ENCODE assay signal across 9 cellular contexts in the genomic region with DNA sequence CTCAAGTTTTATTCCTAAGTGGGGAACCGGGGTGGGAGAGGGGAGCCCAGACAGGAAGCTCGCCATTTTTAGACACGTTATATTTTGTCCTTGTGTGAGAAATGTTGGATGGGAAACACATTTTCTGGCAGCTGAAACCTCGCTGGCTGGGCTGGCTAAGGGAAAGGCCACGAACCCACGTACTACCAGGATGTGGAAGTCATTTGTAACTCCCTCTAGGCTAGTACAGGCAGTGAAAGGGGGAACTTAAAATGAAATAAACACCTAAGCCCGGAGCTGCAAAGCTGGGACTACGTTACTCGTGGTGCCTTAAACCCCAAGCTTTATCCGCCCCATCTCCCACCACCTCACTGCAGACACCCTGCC. TPM values are rescaled to one million over a fixed set of nuclear protein-coding genes. Genes with fewer than 3 reads are reported as not detected.
DNase-seq lines count a peak whose midpoint lies in the region; ATAC-seq and TF ChIP-seq lines count a peak whose summit lies in the region.
"Had no signal": no experiment of that assay in that cellular context is flagged by ENCODE, and none has a peak within 500 bp of the region (broad histone marks: within the 10 kb centered on the region; RNA-seq: fewer than 3 reads in every experiment).

No MANE protein-coding gene starts in this region.

- DNase-seq in Caco-2 (no peak), heart left ventricle (no peak), NCI-H128 (lab: John Stamatoyannopoulos, UW; ENCODE audit: unreplicated experiment) (no peak), endothelial cell (ENCODE audit: low spot score) (no peak), SK-N-DZ (ENCODE audit: low spot score) (no peak)

- H3K4me3 ChIP-seq in Caco-2 (ENCODE audit: low read depth, low read length), result peak overlapping the region; percentile 41
- peak overlapping the region in 10 of 12 donors; percentile 24 to 50 (median 42) for H3K4me3 ChIP-seq in heart left ventricle
- H3K4me3 ChIP-seq in parathyroid adenoma (ENCODE audit: low read depth, low read length), result no peak overlapping the region

- H3K27me3 ChIP-seq in Caco-2 (replicated peaks; ENCODE audit: control insufficient read depth, insufficient read depth, low read length) (no peaks in the 10 kb centered on the region; the same call in 1 of the 2 replicates), heart left ventricle (peaks cover 7 to 94% (median 68%) of the 10 kb centered on the region in 9 donors), parathyroid adenoma (ENCODE audit: control insufficient read depth, insufficient read depth, low read length) (peaks cover 5% of the 10 kb centered on the region)

- no peak overlapping the region for H3K9ac ChIP-seq in parathyroid adenoma

- intact Hi-C loops in Caco-2 (cut with micrococcal nuclease; ENCODE audit: unreplicated experiment), result loop anchor here (5.0 kb wide), 1 partner anchor 133 kb away; no protein-coding TSS in a partner anchor
- intact Hi-C loops in heart left ventricle (cut with DNase I), result loop anchor here in 6 of 10 donors (5.0 kb wide), 1 partner anchor 237 kb away; no protein-coding TSS in a partner anchor

- BruUV-seq in Caco-2 (replicated peaks; lab: Mats Ljungman, UMichigan), result no TSS peak

- H2AFZ ChIP-seq in parathyroid adenoma, result peak overlapping the region; percentile 94

- H3K4me2 ChIP-seq in parathyroid adenoma (ENCODE audit: low read length), result peak overlapping the region; percentile 75

- no peaks in the 10 kb centered on the region for H3K79me2 ChIP-seq in parathyroid adenoma

- H3K27me3 Mint-ChIP-seq in Caco-2 (ENCODE audit: insufficient read depth, unreplicated experiment) (peaks cover 3% of the 10 kb centered on the region), endothelial cell (ENCODE audit: unreplicated experiment) (peaks cover 17% of the 10 kb centered on the region)

- H3K36me3 ChIP-seq in Caco-2 (ENCODE audit: control insufficient read depth, insufficient read depth, low read length) (no peaks in the 10 kb centered on the region), heart left ventricle (no peaks in the 10 kb centered on the region), parathyroid adenoma (ENCODE audit: control insufficient read depth, insufficient read depth, low read length) (no peaks in the 10 kb centered on the region)

- no peak overlapping the region for H3K27ac Mint-ChIP-seq in Caco-2 (ENCODE audit: unreplicated experiment)
- no peak overlapping the region for H3K27ac Mint-ChIP-seq in endothelial cell (ENCODE audit: unreplicated experiment)

- H3K4me1 ChIP-seq in Caco-2, result no peaks in the 10 kb centered on the region
- peaks cover 0 to 15% (median 8%) of the 10 kb centered on the region in 12 donors for H3K4me1 ChIP-seq in heart left ventricle
- H3K4me1 ChIP-seq in parathyroid adenoma, result no peaks in the 10 kb centered on the region

- peaks cover 4% of the 10 kb centered on the region for H3K36me3 Mint-ChIP-seq in Caco-2 (ENCODE audit: insufficient read depth, unreplicated experiment)
- H3K36me3 Mint-ChIP-seq in endothelial cell (ENCODE audit: low read depth, unreplicated experiment), result no peaks in the 10 kb centered on the region

- H3K9me3 ChIP-seq in Caco-2 (no peaks in the 10 kb centered on the region), heart left ventricle (peaks cover 0 to 6% (median 0%) of the 10 kb centered on the region in 12 donors), parathyroid adenoma (ENCODE audit: control insufficient read depth, low read length) (no peaks in the 10 kb centered on the region)

- TF ChIP-seq POLR2A in heart left ventricle (IDR thresholded peaks at IDR 0.05), result no peak

- H3K27ac ChIP-seq in heart left ventricle, result no peak overlapping the region
- H3K27ac ChIP-seq in parathyroid adenoma, result no peak overlapping the region

- H3K4me3 Mint-ChIP-seq in Caco-2 (ENCODE audit: unreplicated experiment) (peak overlapping the region; percentile 79), endothelial cell (ENCODE audit: unreplicated experiment) (no peak overlapping the region)

- WGBS in heart left ventricle, 4 donors, result 3 to 7% (median 5%) methylated on average over 10 of the region's 10 CpGs

- ATAC-seq in SK-N-SH treated with all-trans-retinoic acid at 6 μM for 48 hours, result peak; percentile 31; the same call in 2 of the 3 replicates
- ATAC-seq in heart left ventricle, result peak in 2 of 4 donors; percentile 41 to 47
- ATAC-seq in GM18868 (IDR thresholded peaks at IDR 0.05; ENCODE audit: unreplicated experiment), result no peak

- TF ChIP-seq CTCF in Caco-2 (IDR thresholded peaks at IDR 0.05; ENCODE audit: insufficient read depth in 1 of 2, low read depth in 1 of 2, low read length in 1 of 2, severe bottlenecking in 1 of 2, unreplicated experiment in 1 of 2) (no peak), heart left ventricle (IDR thresholded peaks at IDR 0.05) (no peak), parathyroid adenoma (IDR thresholded peaks at IDR 0.05) (no peak), endothelial cell (IDR thresholded peaks at IDR 0.05; ENCODE audit: unreplicated experiment) (no peak)

- H3K4me1 Mint-ChIP-seq in Caco-2 (ENCODE audit: low read depth, unreplicated experiment) (peaks cover 6% of the 10 kb centered on the region), endothelial cell (ENCODE audit: unreplicated experiment) (no peaks in the 10 kb centered on the region)

- CTCF ChIA-PET in Caco-2 (lab: Charles Lee), result interaction anchor here (0.9 to 2.8 kb wide), 15 partner anchors 10 to 260 kb away, joined by 3 to 51 read pairs (median 6); partner anchors contain the start of genes FCHO2 and FOXD1

- H3K9me3 Mint-ChIP-seq in Caco-2 (ENCODE audit: unreplicated experiment), result no peaks in the 10 kb centered on the region
- H3K9me3 Mint-ChIP-seq in endothelial cell (ENCODE audit: unreplicated experiment), result no peaks in the 10 kb centered on the region

- POLR2A ChIA-PET in Caco-2 (lab: Charles Lee), result interaction anchor here (1.0 to 2.1 kb wide), 2 partner anchors 79 to 236 kb away, joined by 3 to 4 read pairs; no protein-coding TSS in a partner anchor

TF ChIP-seq in SK-N-SH treated with all-trans-retinoic acid at 6 μM for 48 hours, 23 proteins besides CTCF, POLR2A, EP300 and RAD21 (continues in another document):
- TF ChIP-seq OSR1 (CRISPR knock-in tag; IDR thresholded peaks at IDR 0.05) (no peak), TCF4 (CRISPR knock-in tag; IDR thresholded peaks at IDR 0.05; ENCODE audit: borderline replicate concordance) (no peak), TSHZ2 (CRISPR knock-in tag; IDR thresholded peaks at IDR 0.05) (no peak), PATZ1 (CRISPR knock-in tag; IDR thresholded peaks at IDR 0.05; ENCODE audit: borderline replicate concordance) (no peak), CSDC2 (CRISPR knock-in tag; IDR thresholded peaks at IDR 0.05) (no peak), BACH2 (CRISPR knock-in tag; IDR thresholded peaks at IDR 0.05; ENCODE audit: borderline replicate concordance) (no peak), ZFP3 (CRISPR knock-in tag; IDR thresholded peaks at IDR 0.05) (no peak), RARB (CRISPR knock-in tag; IDR thresholded peaks at IDR 0.05) (no peak), ARNTL (CRISPR knock-in tag; IDR thresholded peaks at IDR 0.05; ENCODE audit: borderline replicate concordance, low read depth) (no peak), SNAI2 (CRISPR knock-in tag; IDR thresholded peaks at IDR 0.05) (no peak)

RNA-seq across cellular contexts. Expression of gene TMEM174, which starts 42.5 kb away (rescaled TPM):
- total RNA-seq in Caco-2 (2022) (not detected in 2 replicates), heart left ventricle (not detected), endothelial cell (ENCODE audit: unreplicated experiment) (not detected)
- polyA plus RNA-seq in heart left ventricle, result not detected
- not detected in 2 replicates for polyA plus RNA-seq in SK-N-DZ (2014; cell fraction: cytosol; rRNA removed)
- not detected in 2 replicates for polyA plus RNA-seq in SK-N-DZ (2014; cell fraction: nucleus; rRNA removed)
- total RNA-seq: right cardiac atrium had no signal
- polyA plus RNA-seq: right cardiac atrium had no signal
